Comparison of ENCODE assay signal across 8 cellular contexts in genomic region chr11:120211522-120212258, GRCh38. TPM values are rescaled to one million over a fixed set of nuclear protein-coding genes. Genes with fewer than 3 reads are reported as not detected.
DNase-seq lines count a peak whose midpoint lies in the region; ATAC-seq lines count a peak whose summit lies in the region.

No MANE protein-coding gene starts in this region.

- H3K27me3 ChIP-seq in trophoblast cell (ENCODE audit: insufficient read depth, low read length): peaks cover 37% of the 10 kb centered on the region

- peaks cover 11 to 20% of the 10 kb centered on the region in 2 experiments for H3K4me1 ChIP-seq in trophoblast cell (ENCODE audit: control insufficient read depth in 1 of 2, insufficient read depth in 2 of 2, low read length in 2 of 2)

- ATAC-seq in GM21723 (IDR thresholded peaks at IDR 0.05; ENCODE audit: unreplicated experiment) (peak; percentile 23), GM18498 (IDR thresholded peaks at IDR 0.05; ENCODE audit: unreplicated experiment) (no peak)

- H3K4me3 ChIP-seq in trophoblast cell (ENCODE audit: low read depth, low read length): peak overlapping the region; percentile 66

- H3K4me2 ChIP-seq in trophoblast cell (ENCODE audit: low read length): peak overlapping the region; percentile 96

- peak overlapping the region; percentile 58 for H3K18ac ChIP-seq in trophoblast cell (ENCODE audit: low read length)

- no peak overlapping the region for H2BK5ac ChIP-seq in trophoblast cell (ENCODE audit: low read depth, low read length, poor library complexity)

- H4K8ac ChIP-seq in trophoblast cell (ENCODE audit: low read depth, low read length): peak overlapping the region; percentile 28

- no peak overlapping the region for H4K91ac ChIP-seq in trophoblast cell (ENCODE audit: low read depth, low read length)

- in situ Hi-C loops in ACHN (cut with HindIII; ENCODE audit: low pct_ligation_motif_present, low pct_unique_long_range_greater_than_20kb, low sequenced_read_pairs): no loop called here

- no peak overlapping the region for H3K14ac ChIP-seq in trophoblast cell (ENCODE audit: low read length)

- H3K36me3 ChIP-seq in trophoblast cell (ENCODE audit: control insufficient read depth in 1 of 2, insufficient read depth in 2 of 2, low read length in 2 of 2): no peaks in the 10 kb centered on the region

- H3K4ac ChIP-seq in trophoblast cell (ENCODE audit: low read depth, low read length): no peak overlapping the region

- H3K23ac ChIP-seq in trophoblast cell (ENCODE audit: low read length): no peak overlapping the region

- H2BK120ac ChIP-seq in trophoblast cell (ENCODE audit: insufficient read depth, low read length, poor library complexity): no peak overlapping the region

- H3K9me3 ChIP-seq in trophoblast cell (ENCODE audit: insufficient read depth, low read depth, low read length): peaks cover 2% of the 10 kb centered on the region

- WGBS in trophoblast cell (ENCODE audit: extremely low coverage, insufficient coverage, insufficient read length): no CpG with 5 or more reads among the region's 18 CpGs

- H4K12ac ChIP-seq in trophoblast cell (ENCODE audit: low read depth, low read length): no peak overlapping the region

- H3K27ac ChIP-seq in epithelial cell of prostate (peak overlapping the region; percentile 46), trophoblast cell (ENCODE audit: low read depth, low read length) (no peak overlapping the region)

- H3K79me1 ChIP-seq in trophoblast cell (ENCODE audit: low read length): no peaks in the 10 kb centered on the region

- no peak overlapping the region for H3K9ac ChIP-seq in trophoblast cell (ENCODE audit: low read length)

- peak overlapping the region; percentile 56 for H2AFZ ChIP-seq in trophoblast cell (ENCODE audit: insufficient read depth, low read length, poor library complexity)

- H3K79me2 ChIP-seq in trophoblast cell (ENCODE audit: control insufficient read depth, insufficient read depth, low read length, poor library complexity): no peaks in the 10 kb centered on the region

- H2AK5ac ChIP-seq in trophoblast cell (ENCODE audit: low read length): no peak overlapping the region

- no peak overlapping the region for H2BK12ac ChIP-seq in trophoblast cell (ENCODE audit: low read length)

- DNase-seq in RKO (ENCODE audit: low spot score): peak; percentile 20
- DNase-seq in epithelial cell of prostate (ENCODE audit: low read depth, low spot score): no peak
- no peak for DNase-seq in trophoblast cell
- DNase-seq in EL: no peak
- no peak for DNase-seq in amygdala (lab: John Stamatoyannopoulos, UW)
- DNase-seq in ACHN: no peak

RNA-seq across cellular contexts. Expression of gene OAF, which starts 0.9 kb away (rescaled TPM):
- polyA plus RNA-seq in trophoblast cell (2013): 15.2 and 18.2 TPM in 2 replicates

RNA-seq across cellular contexts. Expression of gene POU2F3, which starts 28.2 kb away (rescaled TPM):
- polyA plus RNA-seq in trophoblast cell (2013): 18.6 and 19.6 TPM in 2 replicates
